8 cellular contexts compared by ENCODE assay signal in genomic region chr20:60057123-60057865, GRCh38.
DNase-seq lines count a peak whose midpoint lies in the region; ATAC-seq, FAIRE-seq and TF ChIP-seq lines count a peak whose summit lies in the region.

No MANE protein-coding gene starts in this region.

- H3K4me3 Mint-ChIP-seq in Caco-2 (ENCODE audit: unreplicated experiment): no peak overlapping the region

- no peak overlapping the region for H3K23ac ChIP-seq in neuronal stem cell (ENCODE audit: low read depth, low read length, poor library complexity)

- no peaks in the 10 kb centered on the region for H3K9me3 Mint-ChIP-seq in Caco-2 (ENCODE audit: unreplicated experiment)

- H3K36me3 Mint-ChIP-seq in Caco-2 (ENCODE audit: insufficient read depth, unreplicated experiment): no peaks in the 10 kb centered on the region

- H2BK120ac ChIP-seq in neuronal stem cell (ENCODE audit: low read depth, low read length): no peak overlapping the region

- H3K27ac ChIP-seq in neuronal stem cell (replicated peaks; ENCODE audit: low read length): no peak overlapping the region
- peak overlapping the region; percentile 93 for H3K27ac ChIP-seq in thymus (ENCODE audit: low read depth)

- no peak overlapping the region for H3K14ac ChIP-seq in neuronal stem cell (ENCODE audit: low read length)

- H2BK5ac ChIP-seq in neuronal stem cell (ENCODE audit: low read length): no peak overlapping the region

- no peak for FAIRE-seq in RCC 7860 (lab: Jason Lieb, UNC)

- H4K91ac ChIP-seq in neuronal stem cell (ENCODE audit: low read depth, low read length, poor library complexity): no peak overlapping the region

- no CpG with 5 or more reads among the region's 11 CpGs for WGBS in neuronal stem cell (ENCODE audit: extremely low coverage in 2 of 2, insufficient read length in 2 of 2, insufficient replicate concordance in 1 of 2), 2 donors
- WGBS in thymus: 20% methylated on average over 11 of the region's 11 CpGs

- H3K9me3 ChIP-seq in Caco-2 (no peaks in the 10 kb centered on the region), neuronal stem cell (replicated peaks in 1 of 2; ENCODE audit: control insufficient read depth in 2 of 2, insufficient read depth in 1 of 2, low read depth in 1 of 2, low read length in 2 of 2) (no peaks in the 10 kb centered on the region), thymus (ENCODE audit: control insufficient read depth) (no peaks in the 10 kb centered on the region)

- no TSS peak for BruUV-seq in Caco-2 (replicated peaks; lab: Mats Ljungman, UMichigan)

- DNase-seq in Caco-2 (peak; percentile 80 to 86), LNCaP clone FGC (ENCODE audit: low read depth) (peak; percentile 43), RCC 7860 (ENCODE audit: low spot score) (peak; percentile 49), activated T-helper 1 cell treated with Interleukin-2 at 50 U/mL for 16 hours (ENCODE audit: low read depth) (peak; percentile 27), fibroblast of pulmonary artery (ENCODE audit: low read depth) (peak; percentile 60), neuronal stem cell (ENCODE audit: low spot score) (peak; percentile 66)

- ATAC-seq in GM21515 (IDR thresholded peaks at IDR 0.05; ENCODE audit: unreplicated experiment): peak; percentile 60

- no peak overlapping the region for H3K27ac Mint-ChIP-seq in Caco-2 (ENCODE audit: unreplicated experiment)

- H3K4me2 ChIP-seq in neuronal stem cell (ENCODE audit: insufficient read depth, low read length, poor library complexity, severe bottlenecking): no peak overlapping the region

- H3K4me1 ChIP-seq in Caco-2 (peaks cover 8% of the 10 kb centered on the region), neuronal stem cell (ENCODE audit: control insufficient read depth in 2 of 2, insufficient read depth in 1 of 2, low read depth in 1 of 2, low read length in 2 of 2) (peaks cover 3 to 7% of the 10 kb centered on the region in 2 donors), thymus (ENCODE audit: control insufficient read depth, insufficient read depth, low read length) (peaks cover 40% of the 10 kb centered on the region)

- H3K18ac ChIP-seq in neuronal stem cell (ENCODE audit: low read length): peak overlapping the region; percentile 52

- H3K4me3 ChIP-seq in Caco-2 (ENCODE audit: low read depth, low read length): no peak overlapping the region
- H3K4me3 ChIP-seq in LNCaP clone FGC (ENCODE audit: low read depth, low read length): no peak overlapping the region
- H3K4me3 ChIP-seq in fibroblast of pulmonary artery (replicated peaks; ENCODE audit: low read depth, low read length): no peak overlapping the region
- H3K4me3 ChIP-seq in neuronal stem cell (ENCODE audit: low read length in 2 of 2): no peak overlapping the region
- no peak overlapping the region for H3K4me3 ChIP-seq in thymus (ENCODE audit: low read length)

- H4K8ac ChIP-seq in neuronal stem cell (ENCODE audit: low read depth, low read length): no peak overlapping the region

- peak overlapping the region; percentile 82 for H2AFZ ChIP-seq in neuronal stem cell (ENCODE audit: low read length)

- TF ChIP-seq CTCF in Caco-2 (IDR thresholded peaks at IDR 0.05; ENCODE audit: insufficient read depth in 1 of 2, low read depth in 1 of 2, low read length in 1 of 2, severe bottlenecking in 1 of 2, unreplicated experiment in 1 of 2): peak; percentile 97 to 98
- TF ChIP-seq CTCF in LNCaP clone FGC (IDR thresholded peaks at IDR 0.05; ENCODE audit: control insufficient read depth, extremely low read depth, insufficient read depth): peak; percentile 87
- TF ChIP-seq CTCF in fibroblast of pulmonary artery (IDR thresholded peaks at IDR 0.05; ENCODE audit: low read length, missing control alignments): peak; percentile 78

- H3K27me3 ChIP-seq in Caco-2 (replicated peaks; ENCODE audit: control insufficient read depth, insufficient read depth, low read length): no peaks in the 10 kb centered on the region
- H3K27me3 ChIP-seq in neuronal stem cell (ENCODE audit: control insufficient read depth in 3 of 3, insufficient read depth in 3 of 3, low read depth in 1 of 3, low read length in 3 of 3): no peaks in the 10 kb centered on the region
- no peaks in the 10 kb centered on the region for H3K27me3 ChIP-seq in thymus (ENCODE audit: control insufficient read depth, insufficient read depth)

- POLR2A ChIA-PET in Caco-2 (lab: Charles Lee): no interaction called here

- no peak overlapping the region for H2AK5ac ChIP-seq in neuronal stem cell (ENCODE audit: low read depth, low read length)

- no peaks in the 10 kb centered on the region for H3K79me1 ChIP-seq in neuronal stem cell (ENCODE audit: low read depth, low read length)

- no peak overlapping the region for H2BK12ac ChIP-seq in neuronal stem cell (ENCODE audit: low read length)

- peaks cover 9% of the 10 kb centered on the region for H3K4me1 Mint-ChIP-seq in Caco-2 (ENCODE audit: low read depth, unreplicated experiment)

- CTCF ChIA-PET in Caco-2 (lab: Charles Lee): interaction anchor here (0.6 to 2.2 kb wide), 35 partner anchors 9 to 345 kb away, joined by 3 to 16 read pairs (median 4); partner anchors contain the start of genes FAM217B and PPP1R3D

- no peaks in the 10 kb centered on the region for H3K27me3 Mint-ChIP-seq in Caco-2 (ENCODE audit: insufficient read depth, unreplicated experiment)

- no peak overlapping the region for H3K4ac ChIP-seq in neuronal stem cell (ENCODE audit: low read length)

- H3K36me3 ChIP-seq in Caco-2 (ENCODE audit: control insufficient read depth, insufficient read depth, low read length): no peaks in the 10 kb centered on the region
- H3K36me3 ChIP-seq in neuronal stem cell (replicated peaks in 1 of 2; ENCODE audit: control insufficient read depth in 2 of 2, insufficient read depth in 2 of 2, low read length in 2 of 2): no peaks in the 10 kb centered on the region
- no peaks in the 10 kb centered on the region for H3K36me3 ChIP-seq in thymus (ENCODE audit: control insufficient read depth, insufficient read depth)

- H3K9ac ChIP-seq in neuronal stem cell (ENCODE audit: low read depth, low read length, poor library complexity): no peak overlapping the region

- intact Hi-C loops in Caco-2 (cut with micrococcal nuclease; ENCODE audit: unreplicated experiment): loop anchor here (1.0 to 2.0 kb wide), 3 partner anchors 154 to 1064 kb away; no protein-coding TSS in a partner anchor

- H2BK15ac ChIP-seq in neuronal stem cell (ENCODE audit: low read length): no peak overlapping the region

Comparison
In these comparisons a context has a peak if more than half of its experiments do, and no peak if none do; other contexts are left out.
1. DNase-seq: peak in every context shown above with its lines; median percentile 83 in Caco-2; 66 in neuronal stem cell; 60 in fibroblast of pulmonary artery; 49 in RCC 7860; 43 in LNCaP clone FGC; 27 in activated T-helper 1 cell treated with Interleukin-2 at 50 U/mL for 16 hours.